Comparison of ENCODE assay signal across 31 cellular contexts in genomic region chr1:206841609-206842323, GRCh38. TPM values are rescaled to one million over a fixed set of nuclear protein-coding genes. Genes with fewer than 3 reads are reported as not detected.
DNase-seq lines count a peak whose midpoint lies in the region; ATAC-seq, FAIRE-seq and TF ChIP-seq lines count a peak whose summit lies in the region.
"Had no signal": no experiment of that assay in that cellular context is flagged by ENCODE, and none has a peak within 500 bp of the region (broad histone marks: within the 10 kb centered on the region; RNA-seq: fewer than 3 reads in every experiment).

No MANE protein-coding gene starts in this region.

- no peak overlapping the region for H3K18ac ChIP-seq in IMR-90 (ENCODE audit: low read depth, low read length)

- peak; percentile 77 for FAIRE-seq in GM12878 (lab: Jason Lieb, UNC)
- FAIRE-seq: A204.1, GM12891, GM19239 had no signal

- no peak for TF ChIP-seq POLR2A in IMR-90 (IDR thresholded peaks at IDR 0.05; ENCODE audit: low read depth, low read length)
- no peak for TF ChIP-seq POLR2A in GM12878 (IDR thresholded peaks at IDR 0.05; ENCODE audit: low read depth, low read length)

- no peaks in the 10 kb centered on the region for H3K36me3 Mint-ChIP-seq in neural progenitor cell
- H3K36me3 Mint-ChIP-seq: CD14-positive monocyte; CD4-positive, alpha-beta memory T cell; CD4-positive, CD25-positive, alpha-beta regulatory T cell; CD8-positive, alpha-beta memory T cell had no signal

- H3K79me1 ChIP-seq in IMR-90 (ENCODE audit: low read depth in 1 of 2, low read length in 2 of 2) = no peaks in the 10 kb centered on the region

- in situ Hi-C loops in IMR-90 (cut with MboI; ENCODE audit: low sequenced_read_pairs) (no loop called here), GM12878 (cut with MboI) (no loop called here)

- H3K23ac ChIP-seq in IMR-90 (ENCODE audit: low read depth, low read length) = no peak overlapping the region

- H2BK20ac ChIP-seq in IMR-90 (ENCODE audit: low read depth, low read length) = no peak overlapping the region

- intact Hi-C loops in IMR-90 (cut with micrococcal nuclease) = no loop called here
- intact Hi-C loops in GM12878 (cut with micrococcal nuclease; ENCODE audit: unreplicated experiment) = no loop called here

- SMC1A ChIA-PET in GM12878 (lab: Charles Lee; ENCODE audit: uncharacterized antibody, unreplicated experiment) = interaction anchor here (0.6 to 1.4 kb wide), 7 partner anchors 9 to 102 kb away, joined by 3 to 4 read pairs (median 3); no protein-coding TSS in a partner anchor

- H3K4me1 ChIP-seq in IMR-90 (ENCODE audit: control insufficient read depth, insufficient read depth, low read length) = peaks cover 10% of the 10 kb centered on the region
- no peaks in the 10 kb centered on the region for H3K4me1 ChIP-seq in GM12878 (ENCODE audit: control insufficient read depth, insufficient read depth, low read length)
- peaks cover 11% of the 10 kb centered on the region for H3K4me1 ChIP-seq in neural progenitor cell
- H3K4me1 ChIP-seq: BE2C, BLaER1 had no signal

- peaks cover 11% of the 10 kb centered on the region for H3K9me1 ChIP-seq in IMR-90 (ENCODE audit: insufficient read depth, low read length)

- no peak overlapping the region for H4K8ac ChIP-seq in IMR-90 (ENCODE audit: low read depth in 2 of 2, low read length in 2 of 2)

- no TSS peak for BruUV-seq in IMR-90 (replicated peaks; lab: Mats Ljungman, UMichigan)
- no TSS peak for BruUV-seq in GM12878 (replicated peaks; lab: Mats Ljungman, UMichigan)

- H3K36me3 ChIP-seq in IMR-90 (ENCODE audit: control insufficient read depth, insufficient read depth, low read length) = no peaks in the 10 kb centered on the region
- H3K36me3 ChIP-seq in GM12878 (ENCODE audit: control insufficient read depth in 2 of 2, insufficient read depth in 2 of 2, low read length in 1 of 2) = no peaks in the 10 kb centered on the region
- no peaks in the 10 kb centered on the region for H3K36me3 ChIP-seq in neural progenitor cell
- H3K36me3 ChIP-seq: BE2C, BLaER1 had no signal

- H3K4me1 Mint-ChIP-seq in neural progenitor cell = peaks cover 24% of the 10 kb centered on the region
- H3K4me1 Mint-ChIP-seq: CD14-positive monocyte; CD4-positive, alpha-beta memory T cell; CD8-positive, alpha-beta memory T cell had no signal

- H4K5ac ChIP-seq in IMR-90 (ENCODE audit: low read depth, low read length) = no peak overlapping the region

- H4K91ac ChIP-seq in IMR-90 (ENCODE audit: insufficient read depth, low read depth, low read length) = no peak overlapping the region

- H3K79me2 ChIP-seq in GM12878 (ENCODE audit: control insufficient read depth, insufficient read depth, low read length) = no peaks in the 10 kb centered on the region
- H3K79me2 ChIP-seq in neural progenitor cell (ENCODE audit: low read depth) = no peaks in the 10 kb centered on the region

- H4K20me1 ChIP-seq in IMR-90 (ENCODE audit: insufficient read depth, low read length) = no peaks in the 10 kb centered on the region
- H4K20me1 ChIP-seq in GM12878 (ENCODE audit: control insufficient read depth, insufficient read depth) = no peaks in the 10 kb centered on the region
- H4K20me1 ChIP-seq in neural progenitor cell (ENCODE audit: low read depth) = no peaks in the 10 kb centered on the region
- H4K20me1 ChIP-seq: BLaER1 had no signal

- H3K27ac ChIP-seq in IMR-90 (ENCODE audit: insufficient read depth, low read length) (no peak overlapping the region), GM12878 (ENCODE audit: control insufficient read depth, insufficient read depth) (no peak overlapping the region), neural progenitor cell (no peak overlapping the region)
- H3K27ac ChIP-seq: BLaER1 had no signal

- DNase-seq in IMR-90 (no peak), GM12878 (ENCODE audit: low read depth, low spot score) (no peak), epithelial cell of esophagus (ENCODE audit: low read depth) (peak; percentile 59), neural progenitor cell (ENCODE audit: low spot score) (no peak), kidney glomerular epithelial cell (lab: John Stamatoyannopoulos, UW) (no peak), HCEC 1CT (no peak)
- DNase-seq: 8988T; ACHN; BE2C; C1 segment of cervical spinal cord; CD4-positive, alpha-beta memory T cell; CD4-positive, CD25-positive, alpha-beta regulatory T cell; CD8-positive, alpha-beta memory T cell; COR-L47; DMS 273 treated with DMSO at 0.1 percent for 48 hours; DMS153; DMS53; DMS79; DND-41; EL; GDM1 had no signal

- H3K4ac ChIP-seq in IMR-90 (ENCODE audit: low read depth, low read length) = peak overlapping the region; percentile 21; the same call in 1 of the 2 replicates

- H3K4me3 ChIP-seq in IMR-90 (ENCODE audit: insufficient read depth, low read depth, low read length) (no peak overlapping the region), GM12878 (no peak overlapping the region), epithelial cell of esophagus (ENCODE audit: low read length) (no peak overlapping the region), neural progenitor cell (no peak overlapping the region)
- H3K4me3 ChIP-seq: BLaER1 had no signal

- POLR2A ChIA-PET in IMR-90 (lab: Charles Lee; ENCODE audit: unreplicated experiment) (no interaction called here), GM12878 (lab: Charles Lee) (interaction anchor here (0.6 kb wide), 2 partner anchors 18 to 88 kb away, joined by 3 to 5 read pairs; no protein-coding TSS in a partner anchor)

- H3K9ac ChIP-seq in IMR-90 (ENCODE audit: low read depth, low read length) (no peak overlapping the region), GM12878 (ENCODE audit: control insufficient read depth, insufficient read depth, low read length) (no peak overlapping the region), neural progenitor cell (no peak overlapping the region)
- H3K9ac ChIP-seq: BLaER1 had no signal

- no peaks in the 10 kb centered on the region for H3K9me3 Mint-ChIP-seq in neural progenitor cell
- H3K9me3 Mint-ChIP-seq: CD14-positive monocyte; CD4-positive, alpha-beta memory T cell; CD4-positive, CD25-positive, alpha-beta regulatory T cell; CD8-positive, alpha-beta memory T cell had no signal

- ATAC-seq in IMR-90 (ENCODE audit: low read depth) = no peak
- no peak for ATAC-seq in GM12878
- no peak for ATAC-seq in HG02571 (IDR thresholded peaks at IDR 0.05; ENCODE audit: unreplicated experiment)

- CTCF ChIA-PET in IMR-90 (lab: Yijun Ruan, JAX) = no interaction called here
- CTCF ChIA-PET in GM12878 (lab: Yijun Ruan, JAX) = interaction anchor here (0.8 to 1.4 kb wide), 5 partner anchors 10 to 115 kb away, joined by 3 to 6 read pairs (median 3); no protein-coding TSS in a partner anchor

- 0 out of 3 replicates have a peak overlapping the region, but pooled peaks have one; percentile 80 for H2BK15ac ChIP-seq in IMR-90 (ENCODE audit: low read depth, low read length)

- peak overlapping the region; percentile 23 for H2AFZ ChIP-seq in IMR-90 (replicated peaks; ENCODE audit: low read length, poor library complexity)
- H2AFZ ChIP-seq in GM12878 (ENCODE audit: control insufficient read depth, low read depth, low read length) = no peak overlapping the region
- H2AFZ ChIP-seq in neural progenitor cell (replicated peaks) = no peak overlapping the region

- no peak for TF ChIP-seq EP300 in GM12878 (IDR thresholded peaks at IDR 0.05; ENCODE audit: borderline replicate concordance in 1 of 2, control insufficient read depth in 1 of 2, low read depth in 2 of 2, low read length in 2 of 2)

- no peak overlapping the region for H2BK120ac ChIP-seq in IMR-90 (ENCODE audit: low read depth, low read length)

- H2AK9ac ChIP-seq in IMR-90 (replicated peaks; ENCODE audit: low read depth, low read length, poor library complexity) = no peak overlapping the region

- H3K56ac ChIP-seq in IMR-90 (ENCODE audit: extremely low read depth, insufficient read depth, low read length) = no peak overlapping the region

- no peaks in the 10 kb centered on the region for H3F3A ChIP-seq in neural progenitor cell (ENCODE audit: low read depth)

- no peak overlapping the region for H3K4me3 Mint-ChIP-seq in neural progenitor cell
- H3K4me3 Mint-ChIP-seq: CD14-positive monocyte; CD4-positive, alpha-beta memory T cell; CD4-positive, CD25-positive, alpha-beta regulatory T cell; CD8-positive, alpha-beta memory T cell had no signal

- no peaks in the 10 kb centered on the region for H3K27me3 Mint-ChIP-seq in neural progenitor cell (ENCODE audit: insufficient read depth, low read depth)

- RAD21 ChIA-PET in GM12878 (lab: Charles Lee; ENCODE audit: unreplicated experiment) = interaction anchor here (0.9 kb wide), 1 partner anchor 32 kb away, joined by 3 read pairs; no protein-coding TSS in a partner anchor

- H3K14ac ChIP-seq in IMR-90 (replicated peaks; ENCODE audit: low read depth, low read length) = no peak overlapping the region

- peak overlapping the region; percentile 20; the same call in 1 of the 2 replicates for H2AK5ac ChIP-seq in IMR-90 (ENCODE audit: low read depth, low read length)

- no peak overlapping the region for H2BK5ac ChIP-seq in IMR-90 (ENCODE audit: low read depth, low read length, poor library complexity, severe bottlenecking)

- dilution Hi-C loops in IMR-90 (cut with HindIII; ENCODE audit: low sequenced_read_pairs, unreplicated experiment) = no loop called here

- H3K4me2 ChIP-seq in IMR-90 (ENCODE audit: low read depth, low read length) (no peak overlapping the region), GM12878 (ENCODE audit: control insufficient read depth, insufficient read depth) (no peak overlapping the region), neural progenitor cell (no peak overlapping the region)
- H3K4me2 ChIP-seq: BLaER1 had no signal

- TF ChIP-seq RAD21 in IMR-90 (IDR thresholded peaks at IDR 0.05; ENCODE audit: low read length) (no peak), GM12878 (IDR thresholded peaks at IDR 0.05; ENCODE audit: insufficient read depth, low read depth, low read length) (no peak)

- WGBS in IMR-90 (ENCODE audit: extremely low coverage in 2 of 2, insufficient read length in 1 of 2), 2 experiments = no CpG with 5 or more reads among the region's 7 CpGs
- WGBS in GM12878 (ENCODE audit: insufficient coverage, insufficient replicate concordance, low lambda C conversion rate, missing lambda C conversion rate) = 84% methylated on average over 7 of the region's 7 CpGs

- TF ChIP-seq CTCF in IMR-90 (conservative IDR thresholded peaks at IDR 0.05; ENCODE audit: low read depth, low read length) (no peak), GM12878 (IDR thresholded peaks at IDR 0.05 in 2 of 3, conservative IDR thresholded peaks at IDR 0.05 in 1 of 3; ENCODE audit: control insufficient read depth in 2 of 3, extremely low read depth in 1 of 3, insufficient read depth in 1 of 3, low read depth in 3 of 3, low read length in 3 of 3) (no peak), epithelial cell of esophagus (IDR thresholded peaks at IDR 0.05; ENCODE audit: insufficient read depth, low read depth, low read length, missing control alignments) (no peak), neural progenitor cell (IDR thresholded peaks at IDR 0.05) (no peak)

- H3K27ac Mint-ChIP-seq in neural progenitor cell = peak overlapping the region; percentile 26
- H3K27ac Mint-ChIP-seq: CD14-positive monocyte had no signal

- H3K27me3 ChIP-seq in IMR-90 (ENCODE audit: control insufficient read depth, insufficient read depth, low read length) = peaks cover 2% of the 10 kb centered on the region; the same call in 1 of the 2 replicates
- H3K27me3 ChIP-seq in GM12878 (replicated peaks in 1 of 2; ENCODE audit: control insufficient read depth in 2 of 2, insufficient read depth in 2 of 2, low read length in 1 of 2) = no peaks in the 10 kb centered on the region; a peak in 1 of 4 replicates
- no peaks in the 10 kb centered on the region for H3K27me3 ChIP-seq in neural progenitor cell
- H3K27me3 ChIP-seq: BE2C, BLaER1 had no signal

- no peaks in the 10 kb centered on the region for H3K9me3 ChIP-seq in IMR-90 (ENCODE audit: control insufficient read depth, insufficient read depth, low read length)
- H3K9me3 ChIP-seq in GM12878 (replicated peaks; ENCODE audit: control insufficient read depth, insufficient read depth, low read length) = no peaks in the 10 kb centered on the region
- H3K9me3 ChIP-seq in neural progenitor cell (ENCODE audit: low read depth) = no peaks in the 10 kb centered on the region
- H3K9me3 ChIP-seq: BE2C, BLaER1 had no signal

RNA-seq across cellular contexts. Expression of gene IL20, which starts 23.7 kb away (rescaled TPM):
- total RNA-seq in IMR-90 (2012; rRNA removed) (not detected in 2 replicates), GM12878 (2014; rRNA removed) (0.11 TPM in 1 of 2 replicates, not detected in the other), GM12878 (2014; rRNA removed; fragmentation: Illumina TruSeq; extraction: Trizol) (0.13 TPM in 1 of 2 replicates, not detected in the other), GM12878 (2021) (not detected in 2 replicates), neural progenitor cell (ENCODE audit: low replicate concordance) (not detected in 2 replicates)
- polyA plus RNA-seq in IMR-90 (2012; rRNA removed) (not detected in 2 replicates), GM12878 (2011; rRNA removed) (not detected in 2 replicates), GM12878 (2014; fragmentation: Illumina TruSeq; extraction: Trizol) (not detected in 2 replicates), GM12878 (2014; fragmentation: Nextera tagmentation; extraction: Ambion mirVana) (under 1 TPM in 1 of 2 experiments, not detected in 1; 0.08 TPM), GM12878 (2014; rRNA removed) (not detected in 2 replicates), GM12878 (2016; fragmentation: Nextera tagmentation; extraction: Ambion mirVana) (not detected)
- not detected in 2 replicates for polyA plus RNA-seq in IMR-90 (2012; cell fraction: cytosol; rRNA removed)
- 0.11 TPM in 1 of 2 replicates, not detected in the other for polyA plus RNA-seq in IMR-90 (2012; cell fraction: nucleus; rRNA removed; ENCODE audit: low replicate concordance)
- not detected in 2 replicates for total RNA-seq in GM12878 (2013; cell fraction: nucleolus; rRNA removed)
- not detected for polyA plus RNA-seq in GM12878 (2011; ENCODE audit: low read depth)
- not detected in 2 replicates for polyA plus RNA-seq in GM12878 (2011; cell fraction: cytosol; rRNA removed)
- not detected in 2 replicates for polyA plus RNA-seq in GM12878 (2011; cell fraction: nucleus; rRNA removed)
- polyA plus RNA-seq in GM12878 (2012) = not detected in 2 replicates
- polyA minus RNA-seq in GM12878 (2011; rRNA and poly(A)+ RNA removed) = not detected in 2 replicates
- not detected in 2 replicates for polyA minus RNA-seq in GM12878 (2011; cell fraction: cytosol; rRNA and poly(A)+ RNA removed)
- polyA minus RNA-seq in GM12878 (2011; cell fraction: nucleus; rRNA and poly(A)+ RNA removed) = not detected in 2 replicates
- total RNA-seq: A673; CD4-positive, alpha-beta memory T cell; CD4-positive, CD25-positive, alpha-beta regulatory T cell; CD8-positive, alpha-beta memory T cell; Daoy; G401 had no signal
- polyA plus RNA-seq: AG04450; CD14-positive monocyte; CD4-positive, alpha-beta memory T cell; CD4-positive, CD25-positive, alpha-beta regulatory T cell; CD8-positive, alpha-beta memory T cell had no signal

RNA-seq across cellular contexts. Expression of gene IL24, which starts 55.5 kb away (rescaled TPM):
- total RNA-seq in IMR-90 (2012; rRNA removed) (under 0.01 and 0.18 TPM in 2 replicates), GM12878 (2014; rRNA removed) (0.11 TPM in 2 replicates), GM12878 (2014; rRNA removed; fragmentation: Illumina TruSeq; extraction: Trizol) (0.22 TPM in 1 of 2 replicates, not detected in the other), GM12878 (2021) (0.16 TPM in 1 of 2 replicates, not detected in the other), neural progenitor cell (ENCODE audit: low replicate concordance) (not detected in 2 replicates)
- polyA plus RNA-seq in IMR-90 (2012; rRNA removed) (0.12 and 0.22 TPM in 2 replicates), GM12878 (2011; rRNA removed) (0.05 and 0.19 TPM in 2 replicates), GM12878 (2014; fragmentation: Illumina TruSeq; extraction: Trizol) (0.21 and 0.41 TPM in 2 replicates), GM12878 (2014; fragmentation: Nextera tagmentation; extraction: Ambion mirVana) (10 to 100 TPM; 19.0 to 19.8 TPM), GM12878 (2014; rRNA removed) (0.13 and 0.35 TPM in 2 replicates), GM12878 (2016; fragmentation: Nextera tagmentation; extraction: Ambion mirVana) (1 to 10 TPM; 5.1 to 6.4 TPM)
- 0.04 TPM in 1 of 2 replicates, not detected in the other for polyA plus RNA-seq in IMR-90 (2012; cell fraction: cytosol; rRNA removed)
- polyA plus RNA-seq in IMR-90 (2012; cell fraction: nucleus; rRNA removed; ENCODE audit: low replicate concordance) = 0.05 and 0.34 TPM in 2 replicates
- 0.29 TPM in 1 of 2 replicates, not detected in the other for total RNA-seq in GM12878 (2013; cell fraction: nucleolus; rRNA removed)
- polyA plus RNA-seq in GM12878 (2011; ENCODE audit: low read depth) = 14.3 TPM
- polyA plus RNA-seq in GM12878 (2011; cell fraction: cytosol; rRNA removed) = 0.03 TPM in 1 of 2 replicates, not detected in the other
- not detected in 2 replicates for polyA plus RNA-seq in GM12878 (2011; cell fraction: nucleus; rRNA removed)
- 28.2 and 39.9 TPM in 2 replicates for polyA plus RNA-seq in GM12878 (2012)
- polyA minus RNA-seq in GM12878 (2011; rRNA and poly(A)+ RNA removed) = not detected in 2 replicates
- not detected in 2 replicates for polyA minus RNA-seq in GM12878 (2011; cell fraction: cytosol; rRNA and poly(A)+ RNA removed)
- not detected in 2 replicates for polyA minus RNA-seq in GM12878 (2011; cell fraction: nucleus; rRNA and poly(A)+ RNA removed)
- total RNA-seq: A673; CD4-positive, alpha-beta memory T cell; CD4-positive, CD25-positive, alpha-beta regulatory T cell; G401 had no signal
- polyA plus RNA-seq: CD14-positive monocyte had no signal
